ENCODE assay signal across 1 cellular context in the genomic region with DNA sequence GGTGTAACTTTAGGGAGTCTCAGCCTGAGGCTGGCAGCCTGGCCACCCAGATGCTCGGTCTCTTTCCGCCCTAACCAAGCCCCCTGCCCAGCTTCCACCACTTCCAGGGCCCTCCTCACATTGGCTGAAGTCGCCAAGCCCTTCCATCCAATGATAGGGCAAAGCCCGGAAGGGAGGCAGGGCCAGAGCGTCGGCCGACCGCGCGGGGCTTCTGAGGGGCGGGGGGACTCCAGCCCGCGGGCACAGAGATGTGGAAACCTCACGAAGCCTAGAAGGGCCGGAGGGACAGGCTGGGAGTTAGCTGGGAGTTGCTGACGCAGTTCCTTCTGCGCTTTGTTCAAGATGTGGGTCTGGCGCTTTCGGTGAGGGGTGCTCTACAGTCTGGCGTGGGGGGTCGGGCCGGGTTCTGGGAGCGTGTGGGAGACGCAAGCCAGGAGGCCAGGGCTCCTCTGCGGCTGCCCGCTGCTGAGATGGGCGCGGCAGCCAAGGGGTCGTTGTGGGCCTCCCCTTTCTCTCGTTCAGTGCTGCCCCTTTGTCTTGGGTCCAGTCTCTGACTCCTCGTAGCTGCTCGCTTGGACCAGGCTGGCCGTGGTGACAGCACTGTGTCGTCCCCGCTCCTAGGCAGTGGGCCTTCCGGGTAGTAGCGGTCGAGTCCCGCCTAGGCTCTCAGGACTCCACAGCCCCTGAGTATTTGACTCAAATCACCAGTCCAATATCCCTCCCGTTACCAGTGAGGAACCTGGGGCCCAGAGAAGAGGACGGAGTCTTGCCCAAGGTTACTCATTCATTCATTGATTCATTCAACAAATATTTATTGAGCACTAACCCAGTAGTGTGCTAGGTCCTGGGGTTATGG.
A peak's percentile ranks its signal among the peaks of the same experiment; 100 is the strongest.
TF ChIP-seq lines count a peak whose summit lies in the region.

A gene (plus strand): TSS at position 319 of the 856 bp plus-strand sequence. CDS start 9,230 bp downstream, outside the sequence.

TF ChIP-seq in HepG2, 621 proteins besides CTCF, POLR2A, EP300 and RAD21 (continued from another document):
- TF ChIP-seq, protein P1, sequence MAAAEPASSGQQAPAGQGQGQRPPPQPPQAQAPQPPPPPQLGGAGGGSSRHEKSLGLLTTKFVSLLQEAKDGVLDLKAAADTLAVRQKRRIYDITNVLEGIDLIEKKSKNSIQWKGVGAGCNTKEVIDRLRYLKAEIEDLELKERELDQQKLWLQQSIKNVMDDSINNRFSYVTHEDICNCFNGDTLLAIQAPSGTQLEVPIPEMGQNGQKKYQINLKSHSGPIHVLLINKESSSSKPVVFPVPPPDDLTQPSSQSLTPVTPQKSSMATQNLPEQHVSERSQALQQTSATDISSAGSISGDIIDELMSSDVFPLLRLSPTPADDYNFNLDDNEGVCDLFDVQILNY (CRISPR knock-in tag; conservative IDR thresholded peaks at IDR 0.05) = no peak
- no peak for TF ChIP-seq HHEX (CRISPR knock-in tag; IDR thresholded peaks at IDR 0.05)
- TF ChIP-seq, protein P2, sequence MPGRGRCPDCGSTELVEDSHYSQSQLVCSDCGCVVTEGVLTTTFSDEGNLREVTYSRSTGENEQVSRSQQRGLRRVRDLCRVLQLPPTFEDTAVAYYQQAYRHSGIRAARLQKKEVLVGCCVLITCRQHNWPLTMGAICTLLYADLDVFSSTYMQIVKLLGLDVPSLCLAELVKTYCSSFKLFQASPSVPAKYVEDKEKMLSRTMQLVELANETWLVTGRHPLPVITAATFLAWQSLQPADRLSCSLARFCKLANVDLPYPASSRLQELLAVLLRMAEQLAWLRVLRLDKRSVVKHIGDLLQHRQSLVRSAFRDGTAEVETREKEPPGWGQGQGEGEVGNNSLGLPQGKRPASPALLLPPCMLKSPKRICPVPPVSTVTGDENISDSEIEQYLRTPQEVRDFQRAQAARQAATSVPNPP (CRISPR knock-in tag; IDR thresholded peaks at IDR 0.05) = no peak
- TF ChIP-seq, protein P3, sequence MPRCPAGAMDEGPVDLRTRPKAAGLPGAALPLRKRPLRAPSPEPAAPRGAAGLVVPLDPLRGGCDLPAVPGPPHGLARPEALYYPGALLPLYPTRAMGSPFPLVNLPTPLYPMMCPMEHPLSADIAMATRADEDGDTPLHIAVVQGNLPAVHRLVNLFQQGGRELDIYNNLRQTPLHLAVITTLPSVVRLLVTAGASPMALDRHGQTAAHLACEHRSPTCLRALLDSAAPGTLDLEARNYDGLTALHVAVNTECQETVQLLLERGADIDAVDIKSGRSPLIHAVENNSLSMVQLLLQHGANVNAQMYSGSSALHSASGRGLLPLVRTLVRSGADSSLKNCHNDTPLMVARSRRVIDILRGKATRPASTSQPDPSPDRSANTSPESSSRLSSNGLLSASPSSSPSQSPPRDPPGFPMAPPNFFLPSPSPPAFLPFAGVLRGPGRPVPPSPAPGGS (CRISPR knock-in tag; IDR thresholded peaks at IDR 0.05) = no peak
- TF ChIP-seq NFE2L1 (CRISPR knock-in tag; IDR thresholded peaks at IDR 0.05; ENCODE audit: borderline replicate concordance) = no peak
- peak; percentile 64; the same call in 1 of the 2 replicates for TF ChIP-seq ZNF598 (CRISPR knock-in tag; IDR thresholded peaks at IDR 0.05; ENCODE audit: borderline replicate concordance)
- no peak for TF ChIP-seq NCOA5 (CRISPR knock-in tag; IDR thresholded peaks at IDR 0.05)
- TF ChIP-seq, protein P4, sequence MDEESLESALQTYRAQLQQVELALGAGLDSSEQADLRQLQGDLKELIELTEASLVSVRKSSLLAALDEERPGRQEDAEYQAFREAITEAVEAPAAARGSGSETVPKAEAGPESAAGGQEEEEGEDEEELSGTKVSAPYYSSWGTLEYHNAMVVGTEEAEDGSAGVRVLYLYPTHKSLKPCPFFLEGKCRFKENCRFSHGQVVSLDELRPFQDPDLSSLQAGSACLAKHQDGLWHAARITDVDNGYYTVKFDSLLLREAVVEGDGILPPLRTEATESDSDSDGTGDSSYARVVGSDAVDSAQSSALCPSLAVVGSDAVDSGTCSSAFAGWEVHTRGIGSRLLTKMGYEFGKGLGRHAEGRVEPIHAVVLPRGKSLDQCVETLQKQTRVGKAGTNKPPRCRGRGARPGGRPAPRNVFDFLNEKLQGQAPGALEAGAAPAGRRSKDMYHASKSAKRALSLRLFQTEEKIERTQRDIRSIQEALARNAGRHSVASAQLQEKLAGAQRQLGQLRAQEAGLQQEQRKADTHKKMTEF (CRISPR knock-in tag; IDR thresholded peaks at IDR 0.05) = 0 out of 2 replicates have a peak, but pooled peaks have one; percentile 18
- TF ChIP-seq, protein P5, sequence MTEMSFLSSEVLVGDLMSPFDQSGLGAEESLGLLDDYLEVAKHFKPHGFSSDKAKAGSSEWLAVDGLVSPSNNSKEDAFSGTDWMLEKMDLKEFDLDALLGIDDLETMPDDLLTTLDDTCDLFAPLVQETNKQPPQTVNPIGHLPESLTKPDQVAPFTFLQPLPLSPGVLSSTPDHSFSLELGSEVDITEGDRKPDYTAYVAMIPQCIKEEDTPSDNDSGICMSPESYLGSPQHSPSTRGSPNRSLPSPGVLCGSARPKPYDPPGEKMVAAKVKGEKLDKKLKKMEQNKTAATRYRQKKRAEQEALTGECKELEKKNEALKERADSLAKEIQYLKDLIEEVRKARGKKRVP (CRISPR knock-in tag; IDR thresholded peaks at IDR 0.05) = no peak
- peak; percentile 48; the same call in 1 of the 2 replicates for TF ChIP-seq FOSL2 (CRISPR knock-in tag; IDR thresholded peaks at IDR 0.05)
- TF ChIP-seq PHF21A (CRISPR knock-in tag; IDR thresholded peaks at IDR 0.05) = peak; percentile 37; the same call in 1 of the 2 replicates
- peak; percentile 57; the same call in 1 of the 2 replicates for TF ChIP-seq ZMYM4 (CRISPR knock-in tag; IDR thresholded peaks at IDR 0.05)
